ENCODE assay signal across 10 cellular contexts in the genomic region with DNA sequence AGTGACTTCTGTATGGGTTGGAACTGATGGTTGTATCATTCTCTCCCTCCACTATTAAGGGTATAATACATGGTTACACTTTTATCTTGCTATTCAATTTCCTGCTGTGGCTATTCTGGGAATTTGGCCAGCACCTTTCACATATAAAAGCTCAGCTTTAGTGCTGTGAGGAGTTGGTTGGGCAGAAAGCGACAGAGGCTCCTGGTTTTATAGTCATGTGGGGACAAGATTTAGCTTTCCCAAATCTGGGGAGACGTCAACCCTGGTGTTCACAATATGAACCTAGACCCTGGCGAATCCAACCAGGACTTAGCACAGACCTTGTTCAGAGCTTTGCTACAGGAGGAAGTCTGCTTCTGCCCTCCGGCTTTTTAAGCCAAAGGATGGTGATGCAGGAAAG. TPM values are rescaled to one million over a fixed set of nuclear protein-coding genes. Genes with fewer than 3 reads are reported as not detected.
A peak's percentile ranks its signal among the peaks of the same experiment; 100 is the strongest.
DNase-seq lines count a peak whose midpoint lies in the region; ATAC-seq and TF ChIP-seq lines count a peak whose summit lies in the region.
"Had no signal": no experiment of that assay in that cellular context is flagged by ENCODE, and none has a peak within 500 bp of the region (broad histone marks: within the 10 kb centered on the region; RNA-seq: fewer than 3 reads in every experiment).

No MANE protein-coding gene starts in this region.

- H3K4me3 ChIP-seq in choroid plexus epithelial cell (ENCODE audit: low read depth, low read length) (no peak overlapping the region), mucosa of descending colon (no peak overlapping the region)

- DNase-seq in COR-L47 (lab: John Stamatoyannopoulos, UW), result peak; percentile 78
- peak; percentile 60 for DNase-seq in NCI-H2227 (lab: John Stamatoyannopoulos, UW; ENCODE audit: unreplicated experiment)
- DNase-seq in choroid plexus epithelial cell (ENCODE audit: low read depth), result peak; percentile 83
- DNase-seq in mucosa of descending colon, result peak in 1 of 3 donors; percentile 72
- DNase-seq in activated CD4-positive, alpha-beta T cell treated with anti-CD3 and anti-CD28 coated beads for 1 hour, result no peak
- DNase-seq in GM10248 (ENCODE audit: extremely low spot score), result no peak
- no peak for DNase-seq in stimulated activated CD4-positive, alpha-beta T cell treated with anti-CD3 and anti-CD28 coated beads, Interleukin-12 subunit alpha, Interleukin-12 subunit beta, amount 100 ng/mL, for 4 hours
- DNase-seq: activated CD4-positive, CD25-positive, alpha-beta regulatory T cell treated with anti-CD3 and anti-CD28 coated beads, Interleukin-2, amount 50 U/mL, for 72 hours; CD4-positive, CD25-positive, alpha-beta regulatory T cell had no signal

- POLR2A ChIA-PET in GM10248 (lab: Yijun Ruan, JAX), result no interaction called here

- H3K9me3 ChIP-seq in mucosa of descending colon, result no peaks in the 10 kb centered on the region

- TF ChIP-seq CTCF in choroid plexus epithelial cell (conservative IDR thresholded peaks at IDR 0.05; ENCODE audit: low read depth, low read length), result no peak
- no peak for TF ChIP-seq CTCF in mucosa of descending colon (IDR thresholded peaks at IDR 0.05)
- TF ChIP-seq CTCF in GM10248 (IDR thresholded peaks at IDR 0.05; ENCODE audit: control extremely low read depth, extremely low read depth, low read depth, missing control alignments), result no peak

- peak; percentile 57 for ATAC-seq in mucosa of descending colon
- no peak for ATAC-seq in HG02798 (IDR thresholded peaks at IDR 0.05; ENCODE audit: poor library complexity, unreplicated experiment)

- intact Hi-C loops in mucosa of descending colon (cut with DNase I, micrococcal nuclease), result loop anchor here in 1 of 2 donors (10.0 kb wide), 1 partner anchor 100 kb away; no protein-coding TSS in a partner anchor

- CTCF ChIA-PET in GM10248 (lab: Yijun Ruan, JAX), result interaction anchor here (0.9 to 1.4 kb wide), 4 partner anchors 11 to 263 kb away, joined by 3 read pairs; no protein-coding TSS in a partner anchor

- no peaks in the 10 kb centered on the region for H3K36me3 ChIP-seq in mucosa of descending colon (ENCODE audit: low read depth)

- peaks cover 10% of the 10 kb centered on the region for H3K4me1 ChIP-seq in mucosa of descending colon (ENCODE audit: low read depth)

RNA-seq across cellular contexts. Expression of a gene that starts 36.5 kb away (rescaled TPM):
- total RNA-seq in mucosa of descending colon, result 100 to 1,000 TPM; 163 to 292 (median 243) TPM

Comparison
In these comparisons a context has a peak if more than half of its experiments do, and no peak if none do; other contexts are left out.
1. DNase-seq: peak in COR-L47 (single experiment), NCI-H2227 (single experiment) and choroid plexus epithelial cell (single experiment); none in activated CD4-positive, alpha-beta T cell treated with anti-CD3 and anti-CD28 coated beads for 1 hour (single experiment), GM10248 (single experiment) and stimulated activated CD4-positive, alpha-beta T cell treated with anti-CD3 and anti-CD28 coated beads, Interleukin-12 subunit alpha, Interleukin-12 subunit beta, amount 100 ng/mL, for 4 hours (single experiment).